8 cellular contexts compared by ENCODE assay signal in genomic region chr17:82698065-82698973, GRCh38. TPM values are rescaled to one million over a fixed set of nuclear protein-coding genes. Genes with fewer than 3 reads are reported as not detected.
DNase-seq lines count a peak whose midpoint lies in the region; ATAC-seq, FAIRE-seq and TF ChIP-seq lines count a peak whose summit lies in the region.

Gene RAB40B (minus strand): TSS chr17:82698698. CDS start chr17:82698596, 102 bp downstream.

- H3K9ac ChIP-seq in DND-41 (ENCODE audit: low read depth, low read length) = peak within 1 kb of the TSS; percentile 60

- FAIRE-seq in RCC 7860 (lab: Jason Lieb, UNC) = no peak

- peak; percentile 100 for DNase-seq in DND-41
- DNase-seq in KG1 (lab: John Stamatoyannopoulos, UW) = peak; percentile 93
- DNase-seq in RCC 7860 (ENCODE audit: low spot score) = peak; percentile 94
- peak; percentile 98 for DNase-seq in activated T-helper 1 cell treated with anti-CD3 and anti-CD28 coated beads, Interleukin-2, amount 50 U/mL, for 16 hours (ENCODE audit: low read depth in 1 of 2, low spot score in 1 of 2)
- DNase-seq in fibroblast of gingiva (ENCODE audit: low read depth) = peak; percentile 99
- peak; percentile 98 for DNase-seq in myocyte (ENCODE audit: low read depth)
- DNase-seq in stimulated activated CD8-positive, alpha-beta memory T cell treated with anti-CD3 and anti-CD28 coated beads, Interleukin-7, amount 100 ng/mL, for 24 hours (ENCODE audit: low read depth) = peak; percentile 96

- no peaks in the 10 kb centered on the region for H3K27me3 ChIP-seq in DND-41 (ENCODE audit: insufficient read depth, low read length, poor library complexity)

- ATAC-seq in DND-41 (ENCODE audit: insufficient read depth, low read depth) (peak; percentile 97), GM21786 (IDR thresholded peaks at IDR 0.05; ENCODE audit: unreplicated experiment) (peak; percentile 98)

- no peaks in the 10 kb centered on the region for H3K79me2 ChIP-seq in DND-41 (ENCODE audit: insufficient read depth, low read length)

- peak within 1 kb of the TSS; percentile 73 for H2AFZ ChIP-seq in DND-41 (ENCODE audit: low read depth, low read length)

- H3K4me1 ChIP-seq in DND-41 (ENCODE audit: insufficient read depth, low read length) = peaks cover 19% of the 10 kb centered on the region

- H4K20me1 ChIP-seq in DND-41 (ENCODE audit: insufficient read depth, low read length) = no peaks in the 10 kb centered on the region; the same call in none of the 2 replicates

- H3K4me2 ChIP-seq in DND-41 (ENCODE audit: insufficient read depth, low read length) = peak within 1 kb of the TSS; percentile 92

- peaks cover 18% of the 10 kb centered on the region for H3K9me3 ChIP-seq in DND-41 (ENCODE audit: insufficient read depth, low read length, severe bottlenecking)

- no peak for TF ChIP-seq CTCF in DND-41 (IDR thresholded peaks at IDR 0.05; ENCODE audit: borderline replicate concordance, extremely low read depth, low read length, poor library complexity, severe bottlenecking)

- H3K4me3 ChIP-seq in DND-41 (ENCODE audit: low read depth in 1 of 2, low read length in 2 of 2) = peak within 1 kb of the TSS; percentile 35 to 67; a peak in 3 of 4 replicates

- H3K27ac ChIP-seq in DND-41 (ENCODE audit: low read length) = no peak within 1 kb of the TSS

- H3K36me3 ChIP-seq in DND-41 (ENCODE audit: insufficient read depth, low read length) = no peaks in the 10 kb centered on the region

RNA-seq across cellular contexts. Expression of gene RAB40B, which starts in this region (rescaled TPM):
- 26.6 and 45.5 TPM in 2 replicates for total RNA-seq in myocyte
- polyA plus RNA-seq in myocyte (2012) = 28.5 TPM
